Comparison of ENCODE assay signal across 8 cellular contexts in genomic region chr1:12178511-12178910, GRCh38. TPM values are rescaled to one million over a fixed set of nuclear protein-coding genes. Genes with fewer than 3 reads are reported as not detected.
DNase-seq lines count a peak whose midpoint lies in the region; ATAC-seq and TF ChIP-seq lines count a peak whose summit lies in the region.

No MANE protein-coding gene starts in this region.

- H3K36me3 Mint-ChIP-seq in stimulated activated naive B cell treated with anti-CD40 and anti-IgM and Interleukin-4, amounts not matched to agents 10 μg/mL and 1 μg/mL and 100 μg/mL, for 72 hours: peaks cover 37 to 54% of the 10 kb centered on the region in 2 donors

- H3K9me3 ChIP-seq in esophagus squamous epithelium: no peaks in the 10 kb centered on the region

- no peak for ATAC-seq in stimulated activated naive B cell treated with anti-CD40 and anti-IgM and Interleukin-4, amounts not matched to agents 10 μg/mL and 1 μg/mL and 100 μg/mL, for 72 hours (replicated peaks)

- no peak for TF ChIP-seq POLR2A in esophagus squamous epithelium (IDR thresholded peaks at IDR 0.05)

- 35 to 43% methylated on average over 11 of the region's 11 CpGs for WGBS in esophagus squamous epithelium, 2 donors

- H3K27ac Mint-ChIP-seq in stimulated activated naive B cell treated with anti-CD40 and anti-IgM and Interleukin-4, amounts not matched to agents 10 μg/mL and 1 μg/mL and 100 μg/mL, for 72 hours: no peak overlapping the region

- H3K9me3 Mint-ChIP-seq in stimulated activated naive B cell treated with anti-CD40 and anti-IgM and Interleukin-4, amounts not matched to agents 10 μg/mL and 1 μg/mL and 100 μg/mL, for 72 hours: no peaks in the 10 kb centered on the region

- peak overlapping the region; percentile 48 to 89 (median 77) for H3K27ac ChIP-seq in esophagus squamous epithelium

- DNase-seq in NCI-H748 (lab: John Stamatoyannopoulos, UW; ENCODE audit: unreplicated experiment): peak; percentile 60
- DNase-seq in NCI-H748 treated with DMSO at 0.1 percent for 48 hours (lab: John Stamatoyannopoulos, UW): no peak
- peak; percentile 77 for DNase-seq in NCI-H69 (lab: John Stamatoyannopoulos, UW)
- DNase-seq in esophagus squamous epithelium (lab: John Stamatoyannopoulos, UW): no peak
- no peak for DNase-seq in stimulated activated naive B cell treated with anti-CD40 and anti-IgM and Interleukin-4, amounts not matched to agents 10 μg/mL and 1 μg/mL and 100 μg/mL, for 72 hours
- DNase-seq in pons (ENCODE audit: low spot score): no peak
- no peak for DNase-seq in occipital lobe (lab: John Stamatoyannopoulos, UW)
- no peak for DNase-seq in SK-N-DZ (ENCODE audit: low spot score)

- H3K27me3 ChIP-seq in esophagus squamous epithelium: peaks cover 0 to 31% (median 0%) of the 10 kb centered on the region in 4 donors

- TF ChIP-seq CTCF in esophagus squamous epithelium (IDR thresholded peaks at IDR 0.05): no peak

- H3K4me3 Mint-ChIP-seq in stimulated activated naive B cell treated with anti-CD40 and anti-IgM and Interleukin-4, amounts not matched to agents 10 μg/mL and 1 μg/mL and 100 μg/mL, for 72 hours: peak overlapping the region; percentile 15 to 49

- no peaks in the 10 kb centered on the region for H3K36me3 ChIP-seq in esophagus squamous epithelium

- H3K27me3 Mint-ChIP-seq in stimulated activated naive B cell treated with anti-CD40 and anti-IgM and Interleukin-4, amounts not matched to agents 10 μg/mL and 1 μg/mL and 100 μg/mL, for 72 hours: no peaks in the 10 kb centered on the region

- intact Hi-C loops in esophagus squamous epithelium (cut with DNase I): no loop called here

- H3K4me1 ChIP-seq in esophagus squamous epithelium: peaks cover 24 to 100% (median 54%) of the 10 kb centered on the region in 3 donors

- H3K4me1 Mint-ChIP-seq in stimulated activated naive B cell treated with anti-CD40 and anti-IgM and Interleukin-4, amounts not matched to agents 10 μg/mL and 1 μg/mL and 100 μg/mL, for 72 hours: peaks cover 61 to 87% of the 10 kb centered on the region in 2 donors

- no peak overlapping the region for H3K4me3 ChIP-seq in esophagus squamous epithelium

RNA-seq across cellular contexts. Expression of gene TNFRSF1B, which starts 11.7 kb away (rescaled TPM):
- total RNA-seq in esophagus squamous epithelium (10 to 100 TPM in 2 of 4 donors, 1 to 10 TPM in 2; 2.1 to 17.5 (median 10.3) TPM), occipital lobe (3.1 TPM)
- not detected in 2 replicates for polyA plus RNA-seq in SK-N-DZ (2014; cell fraction: cytosol; rRNA removed)
- polyA plus RNA-seq in SK-N-DZ (2014; cell fraction: nucleus; rRNA removed): not detected in 2 replicates

RNA-seq across cellular contexts. Expression of gene VPS13D, which starts 51.3 kb away (rescaled TPM):
- total RNA-seq in esophagus squamous epithelium (100 to 1,000 TPM in 1 of 4 donors, 10 to 100 TPM in 3; 42.5 to 103 (median 59.8) TPM), occipital lobe (42.0 TPM)
- 4.5 and 9.9 TPM in 2 replicates for polyA plus RNA-seq in SK-N-DZ (2014; cell fraction: cytosol; rRNA removed)
- polyA plus RNA-seq in SK-N-DZ (2014; cell fraction: nucleus; rRNA removed): 4.1 and 5.7 TPM in 2 replicates

Comparison
In these comparisons a context has a peak if more than half of its experiments do, and no peak if none do; other contexts are left out.
1. DNase-seq: peak in NCI-H748 (single experiment) and NCI-H69 (single experiment); none in NCI-H748 treated with DMSO at 0.1 percent for 48 hours (single experiment), esophagus squamous epithelium (single experiment), stimulated activated naive B cell treated with anti-CD40 and anti-IgM and Interleukin-4, amounts not matched to agents 10 μg/mL and 1 μg/mL and 100 μg/mL, for 72 hours (single experiment), pons (single experiment), occipital lobe (single experiment) and SK-N-DZ (single experiment).